8 cellular contexts compared by ENCODE assay signal in genomic region chr10:62803993-62804383, GRCh38. TPM values are rescaled to one million over a fixed set of nuclear protein-coding genes. Genes with fewer than 3 reads are reported as not detected.
DNase-seq lines count a peak whose midpoint lies in the region; ATAC-seq, FAIRE-seq and TF ChIP-seq lines count a peak whose summit lies in the region.

No MANE protein-coding gene starts in this region.

- peaks cover 43% of the 10 kb centered on the region for H3K79me2 ChIP-seq in DND-41 (ENCODE audit: insufficient read depth, low read length)

- H3K4me1 ChIP-seq in DND-41 (ENCODE audit: insufficient read depth, low read length): peaks cover 40% of the 10 kb centered on the region
- peaks cover 6 to 19% of the 10 kb centered on the region in 2 donors for H3K4me1 ChIP-seq in mucosa of rectum (ENCODE audit: control insufficient read depth in 2 of 2, insufficient read depth in 2 of 2, low read length in 2 of 2)

- peaks cover 7% of the 10 kb centered on the region for H3K27me3 ChIP-seq in DND-41 (ENCODE audit: insufficient read depth, low read length, poor library complexity)
- no peaks in the 10 kb centered on the region for H3K27me3 ChIP-seq in bronchial epithelial cell (ENCODE audit: control insufficient read depth, insufficient read depth, low read length)
- peaks cover 0 to 2% of the 10 kb centered on the region in 2 donors for H3K27me3 ChIP-seq in mucosa of rectum (ENCODE audit: control insufficient read depth in 2 of 2, insufficient read depth in 2 of 2, low read length in 2 of 2)

- H3K4me2 ChIP-seq in DND-41 (ENCODE audit: insufficient read depth, low read length): peak overlapping the region; percentile 98

- peaks cover 32% of the 10 kb centered on the region for H4K20me1 ChIP-seq in DND-41 (ENCODE audit: insufficient read depth, low read length)

- TF ChIP-seq CTCF in DND-41 (IDR thresholded peaks at IDR 0.05; ENCODE audit: borderline replicate concordance, extremely low read depth, low read length, poor library complexity, severe bottlenecking) (no peak), bronchial epithelial cell (IDR thresholded peaks at IDR 0.05; ENCODE audit: insufficient read depth, low read length, severe bottlenecking) (no peak)

- peak overlapping the region; percentile 99 for H2AFZ ChIP-seq in DND-41 (ENCODE audit: low read depth, low read length)

- H3K9ac ChIP-seq in DND-41 (ENCODE audit: low read depth, low read length): peak overlapping the region; percentile 99
- peak overlapping the region; percentile 79 to 89 for H3K9ac ChIP-seq in mucosa of rectum (ENCODE audit: low read depth in 1 of 2, low read length in 2 of 2)

- H3K4me3 ChIP-seq in DND-41 (ENCODE audit: low read depth in 1 of 2, low read length in 2 of 2) (peak overlapping the region; percentile 63 to 93), bronchial epithelial cell (ENCODE audit: low read depth, low read length) (peak overlapping the region; percentile 94), mucosa of rectum (ENCODE audit: low read length in 2 of 2) (peak overlapping the region; percentile 87 to 93)

- DNase-seq in DND-41: no peak
- DNase-seq in bronchial epithelial cell (ENCODE audit: low read depth): no peak
- no peak for DNase-seq in SK-N-DZ (ENCODE audit: low spot score)
- no peak for DNase-seq in stimulated activated CD4-positive, alpha-beta T cell treated with anti-CD3 and anti-CD28 coated beads, Interleukin-2, amount 100 ng/mL, for 48 hours
- DNase-seq in HT-29 (ENCODE audit: low spot score): no peak
- no peak for DNase-seq in hippocampal formation (lab: John Stamatoyannopoulos, UW)

- ATAC-seq in DND-41 (ENCODE audit: insufficient read depth, low read depth) (no peak), HG03571 (IDR thresholded peaks at IDR 0.05; ENCODE audit: unreplicated experiment) (peak; percentile 4)

- H3K9me3 ChIP-seq in DND-41 (ENCODE audit: insufficient read depth, low read length, severe bottlenecking): no peaks in the 10 kb centered on the region
- no peaks in the 10 kb centered on the region for H3K9me3 ChIP-seq in mucosa of rectum (ENCODE audit: control insufficient read depth in 2 of 2, low read length in 2 of 2)

- peaks cover 38% of the 10 kb centered on the region for H3K36me3 ChIP-seq in DND-41 (ENCODE audit: insufficient read depth, low read length)
- no peaks in the 10 kb centered on the region for H3K36me3 ChIP-seq in bronchial epithelial cell (ENCODE audit: control insufficient read depth, insufficient read depth, low read length)
- H3K36me3 ChIP-seq in mucosa of rectum (ENCODE audit: control insufficient read depth in 2 of 2, insufficient read depth in 2 of 2, low read length in 2 of 2): no peaks in the 10 kb centered on the region

- FAIRE-seq in bronchial epithelial cell (lab: Jason Lieb, UNC): no peak

- H3K27ac ChIP-seq in DND-41 (ENCODE audit: low read length): peak overlapping the region; percentile 92
- H3K27ac ChIP-seq in mucosa of rectum (ENCODE audit: low read depth in 2 of 2, low read length in 2 of 2): peak overlapping the region; percentile 92 to 94

RNA-seq across cellular contexts. Expression of gene ADO, which starts 0.5 kb away (rescaled TPM):
- 12.2 and 16.3 TPM in 2 replicates for total RNA-seq in bronchial epithelial cell
- 31.6 and 32.8 TPM in 2 replicates for polyA plus RNA-seq in SK-N-DZ (2014; cell fraction: cytosol; rRNA removed)
- polyA plus RNA-seq in SK-N-DZ (2014; cell fraction: nucleus; rRNA removed): 19.1 and 22.0 TPM in 2 replicates
- total RNA-seq in HT-29 (2014; rRNA removed; shearing (Covaris generic)): 28.3 and 31.5 TPM in 2 replicates

RNA-seq across cellular contexts. Expression of gene EGR2, which starts 12.2 kb away (rescaled TPM):
- total RNA-seq in bronchial epithelial cell: 0.13 and 0.26 TPM in 2 replicates
- polyA plus RNA-seq in SK-N-DZ (2014; cell fraction: cytosol; rRNA removed): 0.03 TPM in 1 of 2 replicates, not detected in the other
- 0.06 and 0.42 TPM in 2 replicates for polyA plus RNA-seq in SK-N-DZ (2014; cell fraction: nucleus; rRNA removed)
- 3.7 and 5.6 TPM in 2 replicates for total RNA-seq in HT-29 (2014; rRNA removed; shearing (Covaris generic))
